In the genomic region with DNA sequence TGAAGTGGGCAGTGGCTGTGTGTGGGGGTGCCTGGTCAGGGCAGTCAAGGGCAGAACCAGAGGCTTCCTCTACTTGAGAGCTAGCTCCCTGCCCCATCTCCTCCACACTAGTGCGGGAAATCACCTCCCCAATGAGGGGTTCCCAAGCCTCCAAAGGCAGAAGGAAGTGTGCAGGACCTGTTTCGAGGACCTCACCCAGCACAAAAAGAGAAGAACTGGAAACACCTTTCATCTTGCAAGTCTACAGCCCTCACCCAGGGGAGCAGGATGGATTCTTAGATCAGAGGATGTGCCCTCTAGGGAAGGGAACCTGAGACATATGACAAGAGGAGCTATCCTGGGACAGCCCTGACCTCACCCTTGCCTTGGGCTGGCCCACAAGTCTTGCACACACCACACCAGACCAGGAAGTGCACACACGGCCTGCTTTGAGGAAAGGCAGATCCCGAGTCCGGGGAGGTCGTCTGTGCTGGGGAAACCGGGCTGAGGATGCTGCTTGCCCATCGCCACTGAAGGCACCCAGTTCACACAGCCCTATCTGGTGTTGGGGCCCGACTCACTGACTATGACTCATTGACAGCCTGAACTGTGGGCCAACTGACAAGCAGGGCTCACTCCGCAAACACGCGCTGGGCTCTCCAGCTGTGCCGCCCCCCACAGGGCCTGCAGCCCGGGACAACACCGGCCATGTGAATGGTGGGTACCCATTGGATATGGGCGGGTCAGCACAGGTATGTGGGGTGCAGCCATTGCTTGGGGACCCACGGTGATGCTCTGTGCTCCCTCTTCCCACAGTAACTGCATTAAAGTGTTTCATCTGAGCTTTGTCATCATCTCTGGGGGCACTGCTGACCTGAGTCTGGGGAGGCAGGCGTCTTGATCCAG, we compare ENCODE assay signal across 8 cellular contexts. TPM values are rescaled to one million over a fixed set of nuclear protein-coding genes. Genes with fewer than 3 reads are reported as not detected.
DNase-seq lines count a peak whose midpoint lies in the region; ATAC-seq and TF ChIP-seq lines count a peak whose summit lies in the region.

No MANE protein-coding gene starts in this region.

- no peaks in the 10 kb centered on the region for H3K9me3 Mint-ChIP-seq in activated B cell treated with CpG ODN at 0.5 μM for 24 hours
- no peaks in the 10 kb centered on the region for H3K9me3 Mint-ChIP-seq in effector memory CD8-positive, alpha-beta T cell

- peak overlapping the region; percentile 80 for H3K27ac Mint-ChIP-seq in activated B cell treated with CpG ODN at 0.5 μM for 24 hours
- H3K27ac Mint-ChIP-seq in effector memory CD8-positive, alpha-beta T cell = peak overlapping the region; percentile 83 to 85

- TF ChIP-seq CTCF in activated B cell treated with CpG ODN at 0.5 μM for 24 hours (IDR thresholded peaks at IDR 0.05) = no peak

- intact Hi-C loops in activated B cell treated with CpG ODN at 0.5 μM for 24 hours (cut with micrococcal nuclease) = loop anchor here (1.0 kb wide), 1 partner anchor 81 kb away; no protein-coding TSS in a partner anchor

- CTCF ChIA-PET in activated B cell treated with CpG ODN at 0.5 μM for 24 hours (lab: Charles Lee) = no interaction called here

- POLR2A ChIA-PET in activated B cell treated with CpG ODN at 0.5 μM for 24 hours (lab: Charles Lee) = no interaction called here

- ATAC-seq in activated B cell treated with CpG ODN at 0.5 μM for 24 hours (ENCODE audit: low read depth) = no peak
- ATAC-seq in effector memory CD8-positive, alpha-beta T cell (replicated peaks) = peak; percentile 30
- ATAC-seq in HG03135 (IDR thresholded peaks at IDR 0.05; ENCODE audit: unreplicated experiment) = no peak

- H3K36me3 Mint-ChIP-seq in activated B cell treated with CpG ODN at 0.5 μM for 24 hours (ENCODE audit: low read depth) = peaks cover 19% of the 10 kb centered on the region
- peaks cover 29% of the 10 kb centered on the region for H3K36me3 Mint-ChIP-seq in effector memory CD8-positive, alpha-beta T cell (ENCODE audit: insufficient read depth)

- H3K4me1 Mint-ChIP-seq in activated B cell treated with CpG ODN at 0.5 μM for 24 hours = peaks cover 48% of the 10 kb centered on the region
- peaks cover 47 to 58% of the 10 kb centered on the region in 2 donors for H3K4me1 Mint-ChIP-seq in effector memory CD8-positive, alpha-beta T cell (ENCODE audit: low read depth in 2 of 2)

- no peaks in the 10 kb centered on the region for H3K27me3 Mint-ChIP-seq in activated B cell treated with CpG ODN at 0.5 μM for 24 hours
- H3K27me3 Mint-ChIP-seq in effector memory CD8-positive, alpha-beta T cell = no peaks in the 10 kb centered on the region

- DNase-seq in activated T-cell treated with anti-CD3 and anti-CD28 coated beads for 1 hour (ENCODE audit: low read depth) = peak; percentile 43
- no peak for DNase-seq in activated T-cell treated with anti-CD3 and anti-CD28 coated beads for 4 hours
- no peak for DNase-seq in activated B cell treated with CpG ODN at 0.5 μM for 24 hours
- DNase-seq in effector memory CD8-positive, alpha-beta T cell = peak; percentile 39 to 50 (median 48)
- DNase-seq in stimulated activated CD4-positive, alpha-beta T cell treated with anti-CD3 and anti-CD28 coated beads, Interleukin-2, amount 100 ng/mL, for 48 hours = peak; percentile 48 to 54
- DNase-seq in occipital lobe (lab: John Stamatoyannopoulos, UW) = no peak
- DNase-seq in NCI-H524 treated with DMSO at 0.1 percent for 48 hours (lab: John Stamatoyannopoulos, UW) = no peak

- H3K4me3 Mint-ChIP-seq in activated B cell treated with CpG ODN at 0.5 μM for 24 hours = peak overlapping the region; percentile 84
- H3K4me3 Mint-ChIP-seq in effector memory CD8-positive, alpha-beta T cell = peak overlapping the region; percentile 77 to 88

RNA-seq across cellular contexts. Expression of gene SAMD10, which starts 1.8 kb away (rescaled TPM):
- total RNA-seq in activated B cell treated with CpG ODN at 0.5 μM for 24 hours (6.8 and 9.0 TPM in 2 replicates), occipital lobe (6.4 TPM)

RNA-seq across cellular contexts. Expression of gene PRPF6, which starts 3.3 kb away (rescaled TPM):
- total RNA-seq in activated B cell treated with CpG ODN at 0.5 μM for 24 hours = 75.7 and 75.8 TPM in 2 replicates
- 71.0 TPM for total RNA-seq in occipital lobe

RNA-seq across cellular contexts. Expression of gene ZNF512B, which starts 7.9 kb away (rescaled TPM):
- 10.2 and 12.0 TPM in 2 replicates for total RNA-seq in activated B cell treated with CpG ODN at 0.5 μM for 24 hours
- 15.8 TPM for total RNA-seq in occipital lobe

RNA-seq across cellular contexts. Expression of gene UCKL1, which starts 21.4 kb away (rescaled TPM):
- total RNA-seq in activated B cell treated with CpG ODN at 0.5 μM for 24 hours = 43.6 and 49.7 TPM in 2 replicates
- 17.8 TPM for total RNA-seq in occipital lobe

RNA-seq across cellular contexts. Expression of gene C20orf204, which starts 58.3 kb away (rescaled TPM):
- total RNA-seq in activated B cell treated with CpG ODN at 0.5 μM for 24 hours = 1.6 and 2.2 TPM in 2 replicates
- total RNA-seq in occipital lobe = 1.2 TPM

Comparison
In these comparisons a context has a peak if more than half of its experiments do, and no peak if none do; other contexts are left out.
1. DNase-seq: peak in activated T-cell treated with anti-CD3 and anti-CD28 coated beads for 1 hour (single experiment), effector memory CD8-positive, alpha-beta T cell (3 of 3) and stimulated activated CD4-positive, alpha-beta T cell treated with anti-CD3 and anti-CD28 coated beads, Interleukin-2, amount 100 ng/mL, for 48 hours (2 of 2); none in activated T-cell treated with anti-CD3 and anti-CD28 coated beads for 4 hours (single experiment), activated B cell treated with CpG ODN at 0.5 μM for 24 hours (single experiment), occipital lobe (single experiment) and NCI-H524 treated with DMSO at 0.1 percent for 48 hours (single experiment).